ENCODE assay signal across 16 cellular contexts in genomic region chr7:29879609-29880008, GRCh38.
A peak's percentile ranks its signal among the peaks of the same experiment; 100 is the strongest.
DNase-seq lines count a peak whose midpoint lies in the region; ATAC-seq, FAIRE-seq and TF ChIP-seq lines count a peak whose summit lies in the region.
"Had no signal": no experiment of that assay in that cellular context is flagged by ENCODE, and none has a peak within 500 bp of the region (broad histone marks: within the 10 kb centered on the region; RNA-seq: fewer than 3 reads in every experiment).

No MANE protein-coding gene starts in this region.

- no peaks in the 10 kb centered on the region for H3K27me3 ChIP-seq in aorta (ENCODE audit: control insufficient read depth in 1 of 2, insufficient read depth in 2 of 2, low read length in 1 of 2)

- intact Hi-C loops in Right ventricle myocardium inferior (cut with DNase I): loop anchor here (5.0 kb wide), 1 partner anchor 193 kb away; no protein-coding TSS in a partner anchor
- intact Hi-C loops in cardiac septum (cut with DNase I): loop anchor here (5.0 kb wide), 1 partner anchor 43 kb away; no protein-coding TSS in a partner anchor
- intact Hi-C loops in left cardiac atrium (cut with DNase I): no loop called here
- intact Hi-C loops in aorta (cut with DNase I): loop anchor here (2.0 to 10.0 kb wide), 4 partner anchors 41 to 185 kb away; no protein-coding TSS in a partner anchor

- no peak overlapping the region for H3K4me3 ChIP-seq in aorta (ENCODE audit: low read length in 2 of 2)
- H3K4me3 ChIP-seq: neural progenitor cell, stomach had no signal

- ATAC-seq in Right ventricle myocardium inferior (peak; percentile 82), left cardiac atrium (peak; percentile 57 to 66), aorta (ENCODE audit: low FRiP score) (peak; percentile 16)
- ATAC-seq: esophagus mucosa had no signal

- H3K27ac ChIP-seq in aorta (ENCODE audit: low read depth in 1 of 2, low read length in 2 of 2): no peak overlapping the region
- H3K27ac ChIP-seq: KMS-11, neural progenitor cell had no signal

- DNase-seq in Right ventricle myocardium inferior (ENCODE audit: missing footprints) (no peak), cardiac septum (ENCODE audit: low spot score) (no peak), astrocyte of the hippocampus (ENCODE audit: low read depth, low spot score) (peak; percentile 32), left cardiac atrium (peak; percentile 47), aorta (peak in 1 of 2 donors; percentile 68), GM19238 (ENCODE audit: insufficient read length, low spot score) (no peak), NCI-H128 (lab: John Stamatoyannopoulos, UW; ENCODE audit: unreplicated experiment) (no peak), GM12892 (ENCODE audit: insufficient read length) (no peak)
- DNase-seq: activated naive CD4-positive, alpha-beta T cell treated with anti-CD3 and anti-CD28 coated beads, Interleukin-2, amount 50 U/mL, for 16 hours; cortex of kidney; NCI-H187 treated with DMSO at 0.1 percent for 48 hours; NCI-H526; stomach had no signal

- FAIRE-seq in GM12892 (lab: Jason Lieb, UNC): no peak

- no peaks in the 10 kb centered on the region for H3K4me1 ChIP-seq in aorta (ENCODE audit: control insufficient read depth in 1 of 2, insufficient read depth in 2 of 2, low read length in 2 of 2)

- WGBS in aorta, 2 donors: 49 to 55% methylated on average over 2 of the region's 2 CpGs

- H3K36me3 ChIP-seq in aorta (ENCODE audit: control insufficient read depth in 1 of 2, insufficient read depth in 2 of 2, low read length in 1 of 2): no peaks in the 10 kb centered on the region
- H3K36me3 ChIP-seq: neural progenitor cell, stomach had no signal

- no peak for TF ChIP-seq POLR2A in GM12892 (IDR thresholded peaks at IDR 0.05; ENCODE audit: low read depth, low read length)

- H3K9me3 ChIP-seq in aorta (ENCODE audit: control insufficient read depth, low read length): no peaks in the 10 kb centered on the region
- H3K9me3 ChIP-seq: stomach had no signal

Comparison
In these comparisons a context has a peak if more than half of its experiments do, and no peak if none do; other contexts are left out.
1. DNase-seq: peak in astrocyte of the hippocampus (single experiment) and left cardiac atrium (single experiment); none in Right ventricle myocardium inferior (single experiment), cardiac septum (single experiment), GM19238 (single experiment), NCI-H128 (single experiment) and GM12892 (single experiment).
2. intact Hi-C loops: an anchor here in Right ventricle myocardium inferior (5.0 kb wide), cardiac septum (5.0 kb wide) and aorta (2.0 to 10.0 kb wide); none called in left cardiac atrium.
3. ATAC-seq: peak in every context shown above with its lines; median percentile 82 in Right ventricle myocardium inferior; 62 in left cardiac atrium; 16 in aorta.